38 cellular contexts compared by ENCODE assay signal in the genomic region with DNA sequence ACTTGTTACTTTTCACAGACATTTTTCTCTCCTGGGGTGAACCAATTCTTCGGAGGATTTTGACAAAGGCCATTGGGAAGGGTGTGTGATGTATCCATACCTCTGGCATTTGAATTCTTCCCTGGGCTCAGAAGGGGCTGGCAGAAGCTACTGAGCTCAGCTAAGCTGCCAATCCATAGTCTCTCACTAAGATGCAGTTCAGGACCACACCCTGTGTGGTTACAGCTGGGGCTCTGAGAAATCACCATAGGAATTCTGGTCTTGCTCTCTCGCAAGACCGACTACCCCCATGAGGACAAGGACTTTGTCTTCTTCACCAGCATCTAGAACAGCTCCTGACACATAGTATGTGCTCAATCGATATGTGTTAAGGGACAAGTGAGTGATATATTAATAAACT. TPM values are rescaled to one million over a fixed set of nuclear protein-coding genes. Genes with fewer than 3 reads are reported as not detected.
"Had no signal": no experiment of that assay in that cellular context is flagged by ENCODE, and none has a peak within 500 bp of the region (broad histone marks: within the 10 kb centered on the region; RNA-seq: fewer than 3 reads in every experiment).

No MANE protein-coding gene starts in this region.

- H3K27me3 ChIP-seq: cardiac muscle cell had no signal

- H3K4me1 ChIP-seq: adrenal gland, breast epithelium, esophagus squamous epithelium, gastroesophageal sphincter, heart right ventricle had no signal

- H3K9me3 ChIP-seq: breast epithelium, esophagus squamous epithelium, gastroesophageal sphincter, heart right ventricle had no signal

- ATAC-seq: activated CD8-positive, alpha-beta memory T cell treated with anti-CD3 and anti-CD28 coated beads, Interleukin-2, amount 10 ng/mL, durations not matched to agents 7 days and 5 days; activated CD8-positive, alpha-beta T cell treated with anti-CD3 and anti-CD28 coated beads, Interleukin-2, amount 10 ng/mL, durations not matched to agents 7 days and 5 days; activated naive CD8-positive, alpha-beta T cell treated with anti-CD3 and anti-CD28 coated beads, Interleukin-2, amount 50 U/mL, for 24 hours; gastroesophageal sphincter; heart right ventricle had no signal

- H3K9me3 Mint-ChIP-seq: activated CD4-positive, alpha-beta memory T cell treated with anti-CD3 and anti-CD28 coated beads for 36 hours; activated CD4-positive, alpha-beta T cell treated with anti-CD3 and anti-CD28 coated beads, Interleukin-2, amount 10 ng/mL, durations not matched to agents 24 days and 14 days; activated naive CD4-positive, alpha-beta T cell treated with anti-CD3 and anti-CD28 coated beads for 36 hours; activated naive CD4-positive, alpha-beta T cell treated with anti-CD3 and anti-CD28 coated beads, Interleukin-2, amount 50 U/mL, for 24 hours; activated naive CD8-positive, alpha-beta T cell treated with anti-CD3 and anti-CD28 coated beads for 36 hours; activated naive CD8-positive, alpha-beta T cell treated with anti-CD3 and anti-CD28 coated beads, Interleukin-2, amount 50 U/mL, for 24 hours; activated T-helper 1 cell treated with anti-CD3 and anti-CD28 coated beads, Interleukin-12 subunit alpha, Interleukin-12 subunit beta, Interleukin-2, Interleukin-4 antibody, amounts not matched to agents 30 ng/mL and 10 ng/mL and 1 ng/mL, durations not matched to agents 14 hours and 24 hours and 36 hours; activated T-helper 2 cell treated with anti-CD3 and anti-CD28 coated beads, Interferon-gamma antibody, Interleukin-2, Interleukin-4, amounts not matched to agents 10 μg/mL and 5 μg/mL and 100 μg/mL, durations not matched to agents 14 hours and 24 hours and 36 hours; brain; central memory CD8-positive, alpha-beta T cell; dendritic cell treated with granulocyte-macrophage colony-stimulating factor and Interleukin-4, amounts not matched to agents 40 ng/mL and 50 ng/mL, for 4 days had no signal

- DNase-seq: activated CD4-positive, alpha-beta memory T cell treated with anti-CD3 and anti-CD28 coated beads for 36 hours; activated CD4-positive, alpha-beta T cell treated with anti-CD3 and anti-CD28 coated beads for 1 hour; activated CD4-positive, alpha-beta T cell treated with anti-CD3 and anti-CD28 coated beads, Interleukin-2, amount 10 ng/mL, durations not matched to agents 24 days and 14 days; activated CD8-positive, alpha-beta memory T cell treated with anti-CD3 and anti-CD28 coated beads, Interleukin-2, amount 10 ng/mL, durations not matched to agents 7 days and 5 days; activated CD8-positive, alpha-beta memory T cell treated with anti-CD3 and anti-CD28 coated beads, Interleukin-2, amount 50 U/mL, for 4 hours; activated CD8-positive, alpha-beta T cell treated with anti-CD3 and anti-CD28 coated beads, Interleukin-2, amount 10 ng/mL, durations not matched to agents 7 days and 5 days; activated effector memory CD4-positive, alpha-beta T cell treated with anti-CD3 and anti-CD28 coated beads, Interleukin-2, amount 50 U/mL, for 16 hours; activated naive CD4-positive, alpha-beta T cell treated with anti-CD3 and anti-CD28 coated beads for 36 hours; activated naive CD8-positive, alpha-beta T cell treated with anti-CD3 and anti-CD28 coated beads for 36 hours; activated naive CD8-positive, alpha-beta T cell treated with anti-CD3 and anti-CD28 coated beads, Interleukin-2, amount 50 U/mL, for 24 hours; activated T-cell treated with anti-CD3 and anti-CD28 coated beads, Interleukin-2, amount 50 U/mL, for 1 hour; activated T-cell treated with anti-CD3 and anti-CD28 coated beads, Interleukin-2, amount 50 U/mL, for 48 hours; adrenal gland; amygdala; aorta; dorsolateral prefrontal cortex; effector memory CD4-positive, alpha-beta T cell; erythroblast; esophagus squamous epithelium; foreskin melanocyte; heart right ventricle; T-helper 2 cell had no signal

- H3K27ac Mint-ChIP-seq: activated CD4-positive, alpha-beta memory T cell treated with anti-CD3 and anti-CD28 coated beads for 36 hours; activated CD4-positive, alpha-beta T cell treated with anti-CD3 and anti-CD28 coated beads, Interleukin-2, amount 10 ng/mL, durations not matched to agents 24 days and 14 days; activated CD8-positive, alpha-beta memory T cell treated with anti-CD3 and anti-CD28 coated beads, Interleukin-2, amount 10 ng/mL, durations not matched to agents 7 days and 5 days; activated CD8-positive, alpha-beta T cell treated with anti-CD3 and anti-CD28 coated beads, Interleukin-2, amount 10 ng/mL, durations not matched to agents 7 days and 5 days; activated naive CD4-positive, alpha-beta T cell treated with anti-CD3 and anti-CD28 coated beads for 36 hours; activated naive CD4-positive, alpha-beta T cell treated with anti-CD3 and anti-CD28 coated beads, Interleukin-2, amount 50 U/mL, for 24 hours; activated naive CD8-positive, alpha-beta T cell treated with anti-CD3 and anti-CD28 coated beads for 36 hours; activated naive CD8-positive, alpha-beta T cell treated with anti-CD3 and anti-CD28 coated beads, Interleukin-2, amount 50 U/mL, for 24 hours; activated T-helper 1 cell treated with anti-CD3 and anti-CD28 coated beads, Interleukin-12 subunit alpha, Interleukin-12 subunit beta, Interleukin-2, Interleukin-4 antibody, amounts not matched to agents 30 ng/mL and 10 ng/mL and 1 ng/mL, durations not matched to agents 14 hours and 24 hours and 36 hours; activated T-helper 2 cell treated with anti-CD3 and anti-CD28 coated beads, Interferon-gamma antibody, Interleukin-2, Interleukin-4, amounts not matched to agents 10 μg/mL and 5 μg/mL and 100 μg/mL, durations not matched to agents 14 hours and 24 hours and 36 hours; brain; dendritic cell treated with granulocyte-macrophage colony-stimulating factor and Interleukin-4, amounts not matched to agents 40 ng/mL and 50 ng/mL, for 4 days had no signal

- H3K27me3 Mint-ChIP-seq: brain had no signal

- H3K4me1 Mint-ChIP-seq: activated CD4-positive, alpha-beta T cell treated with anti-CD3 and anti-CD28 coated beads, Interleukin-2, amount 10 ng/mL, durations not matched to agents 24 days and 14 days; activated CD8-positive, alpha-beta memory T cell treated with anti-CD3 and anti-CD28 coated beads, Interleukin-2, amount 10 ng/mL, durations not matched to agents 7 days and 5 days; activated naive CD4-positive, alpha-beta T cell treated with anti-CD3 and anti-CD28 coated beads, Interleukin-2, amount 50 U/mL, for 24 hours; activated naive CD8-positive, alpha-beta T cell treated with anti-CD3 and anti-CD28 coated beads for 36 hours; activated naive CD8-positive, alpha-beta T cell treated with anti-CD3 and anti-CD28 coated beads, Interleukin-2, amount 50 U/mL, for 24 hours; central memory CD8-positive, alpha-beta T cell had no signal

- H3K36me3 ChIP-seq: adrenal gland, breast epithelium, cardiac muscle cell, esophagus squamous epithelium, gastroesophageal sphincter, heart right ventricle had no signal

- H3K36me3 Mint-ChIP-seq: activated CD4-positive, alpha-beta memory T cell treated with anti-CD3 and anti-CD28 coated beads for 36 hours; activated CD8-positive, alpha-beta memory T cell treated with anti-CD3 and anti-CD28 coated beads, Interleukin-2, amount 10 ng/mL, durations not matched to agents 7 days and 5 days; activated naive CD4-positive, alpha-beta T cell treated with anti-CD3 and anti-CD28 coated beads, Interleukin-2, amount 50 U/mL, for 24 hours; activated naive CD8-positive, alpha-beta T cell treated with anti-CD3 and anti-CD28 coated beads for 36 hours; brain had no signal

- H3K4me3 ChIP-seq: adrenal gland, breast epithelium, cardiac muscle cell, coronary artery, dorsolateral prefrontal cortex, esophagus squamous epithelium, gastroesophageal sphincter, heart right ventricle had no signal

- H3K27ac ChIP-seq: adrenal gland, breast epithelium, cardiac muscle cell, coronary artery, dorsolateral prefrontal cortex, esophagus squamous epithelium, gastroesophageal sphincter, heart right ventricle had no signal

- H3K4me3 Mint-ChIP-seq: activated CD4-positive, alpha-beta memory T cell treated with anti-CD3 and anti-CD28 coated beads for 36 hours; activated CD4-positive, alpha-beta T cell treated with anti-CD3 and anti-CD28 coated beads, Interleukin-2, amount 10 ng/mL, durations not matched to agents 24 days and 14 days; activated CD8-positive, alpha-beta memory T cell treated with anti-CD3 and anti-CD28 coated beads, Interleukin-2, amount 10 ng/mL, durations not matched to agents 7 days and 5 days; activated CD8-positive, alpha-beta T cell treated with anti-CD3 and anti-CD28 coated beads, Interleukin-2, amount 10 ng/mL, durations not matched to agents 7 days and 5 days; activated naive CD4-positive, alpha-beta T cell treated with anti-CD3 and anti-CD28 coated beads for 36 hours; activated naive CD4-positive, alpha-beta T cell treated with anti-CD3 and anti-CD28 coated beads, Interleukin-2, amount 50 U/mL, for 24 hours; activated naive CD8-positive, alpha-beta T cell treated with anti-CD3 and anti-CD28 coated beads for 36 hours; activated naive CD8-positive, alpha-beta T cell treated with anti-CD3 and anti-CD28 coated beads, Interleukin-2, amount 50 U/mL, for 24 hours; activated T-helper 1 cell treated with anti-CD3 and anti-CD28 coated beads, Interleukin-12 subunit alpha, Interleukin-12 subunit beta, Interleukin-2, Interleukin-4 antibody, amounts not matched to agents 30 ng/mL and 10 ng/mL and 1 ng/mL, durations not matched to agents 14 hours and 24 hours and 36 hours; brain; central memory CD8-positive, alpha-beta T cell; dendritic cell treated with granulocyte-macrophage colony-stimulating factor and Interleukin-4, amounts not matched to agents 40 ng/mL and 50 ng/mL, for 4 days had no signal

RNA-seq across cellular contexts. Expression of a gene that starts 6.0 kb away (rescaled TPM):
- total RNA-seq: activated CD4-positive, alpha-beta memory T cell treated with anti-CD3 and anti-CD28 coated beads for 36 hours; activated CD4-positive, alpha-beta T cell treated with anti-CD3 and anti-CD28 coated beads, Interleukin-2, amount 10 ng/mL, durations not matched to agents 24 days and 14 days; activated CD8-positive, alpha-beta memory T cell treated with anti-CD3 and anti-CD28 coated beads for 36 hours; activated CD8-positive, alpha-beta memory T cell treated with anti-CD3 and anti-CD28 coated beads, Interleukin-2, amount 10 ng/mL, durations not matched to agents 7 days and 5 days; activated CD8-positive, alpha-beta T cell treated with anti-CD3 and anti-CD28 coated beads, Interleukin-2, amount 10 ng/mL, durations not matched to agents 7 days and 5 days; activated naive CD4-positive, alpha-beta T cell treated with anti-CD3 and anti-CD28 coated beads for 36 hours; activated naive CD8-positive, alpha-beta T cell treated with anti-CD3 and anti-CD28 coated beads for 36 hours; activated T-helper 1 cell treated with anti-CD3 and anti-CD28 coated beads, Interleukin-12 subunit alpha, Interleukin-12 subunit beta, Interleukin-2, Interleukin-4 antibody, amounts not matched to agents 30 ng/mL and 10 ng/mL and 1 ng/mL, durations not matched to agents 14 hours and 24 hours and 36 hours; activated T-helper 2 cell treated with anti-CD3 and anti-CD28 coated beads, Interferon-gamma antibody, Interleukin-2, Interleukin-4, amounts not matched to agents 10 μg/mL and 5 μg/mL and 100 μg/mL, durations not matched to agents 14 hours and 24 hours and 36 hours; adrenal gland; aorta; breast epithelium; cardiac muscle cell; cerebellum; esophagus squamous epithelium; fibroblast of lung; fibroblast of villous mesenchyme; glomerular endothelial cell; heart right ventricle; T-helper 1 cell treated with Interleukin-12 subunit alpha and Interleukin-12 subunit beta and Interleukin-4 antibody, amounts not matched to agents 30 ng/mL and 1 ng/mL, for 36 hours had no signal
- polyA plus RNA-seq: adrenal gland, aorta, cardiac muscle cell, fibroblast of lung had no signal
